ENCODE assay signal across 4 cellular contexts in genomic region chr11:133996671-133997070, GRCh38.
"Had no signal": no experiment of that assay in that cellular context is flagged by ENCODE, and none has a peak within 500 bp of the region (broad histone marks: within the 10 kb centered on the region; RNA-seq: fewer than 3 reads in every experiment).

No MANE protein-coding gene starts in this region.

- ATAC-seq: GM23338 had no signal

- DNase-seq: H9, HCEC 1CT, IMR-90 had no signal

- H3K4me3 Mint-ChIP-seq: GM23338, H9 had no signal

- H3K27ac Mint-ChIP-seq: GM23338, H9 had no signal

- H3K9me3 Mint-ChIP-seq: GM23338, H9 had no signal

- H3K4me3 ChIP-seq: GM23338 had no signal
